In genomic region chr14:60251877-60252276, GRCh38 we compare ENCODE assay signal across 11 cellular contexts. TPM values are rescaled to one million over a fixed set of nuclear protein-coding genes. Genes with fewer than 3 reads are reported as not detected.
DNase-seq lines count a peak whose midpoint lies in the region; ATAC-seq and TF ChIP-seq lines count a peak whose summit lies in the region.
"Had no signal": no experiment of that assay in that cellular context is flagged by ENCODE, and none has a peak within 500 bp of the region (broad histone marks: within the 10 kb centered on the region; RNA-seq: fewer than 3 reads in every experiment).

No MANE protein-coding gene starts in this region.

- peaks cover 23 to 49% (median 31%) of the 10 kb centered on the region in 3 donors for H3K4me1 ChIP-seq in skeletal muscle tissue (ENCODE audit: control insufficient read depth in 3 of 3, insufficient read depth in 3 of 3, low read length in 3 of 3)

- H3K27ac Mint-ChIP-seq in T-helper 1 cell treated with Interleukin-12 subunit alpha and Interleukin-12 subunit beta and Interleukin-4 antibody, amounts not matched to agents 30 μg/mL and 1 μg/mL, for 36 hours, result no peak overlapping the region
- no peak overlapping the region for H3K27ac Mint-ChIP-seq in T-helper 17 cell

- H3K9me3 Mint-ChIP-seq in T-helper 1 cell treated with Interleukin-12 subunit alpha and Interleukin-12 subunit beta and Interleukin-4 antibody, amounts not matched to agents 30 μg/mL and 1 μg/mL, for 36 hours, result no peaks in the 10 kb centered on the region

- DNase-seq in T-helper 1 cell, result no peak
- DNase-seq in T-helper 17 cell, result no peak
- no peak for DNase-seq in fibroblast of the aortic adventitia (ENCODE audit: low read depth)
- no peak for DNase-seq in stimulated activated CD4-positive, alpha-beta T cell treated with anti-CD3 and anti-CD28 coated beads, Interleukin-12 subunit alpha, Interleukin-12 subunit beta, amount 100 ng/mL, for 4 hours
- DNase-seq in amniotic stem cell (lab: John Stamatoyannopoulos, UW), result no peak
- DNase-seq: caudate nucleus; NCI-H524 treated with DMSO at 0.1 percent for 48 hours; stimulated activated CD4-positive, alpha-beta T cell treated with anti-CD3 and anti-CD28 coated beads, Interleukin-1b, Interleukin-23, amount 100 ng/mL, for 48 hours had no signal

- peak overlapping the region; percentile 76 for H3K4me3 ChIP-seq in fibroblast of the aortic adventitia (ENCODE audit: low read depth, low read length)
- peak overlapping the region; percentile 70 to 94 (median 75) for H3K4me3 ChIP-seq in skeletal muscle tissue (ENCODE audit: low read length in 3 of 3)

- H3K27me3 ChIP-seq in skeletal muscle tissue (ENCODE audit: control insufficient read depth in 3 of 3, insufficient read depth in 3 of 3, low read length in 3 of 3), result no peaks in the 10 kb centered on the region

- peak overlapping the region; percentile 14 to 92 (median 87) for H3K9ac ChIP-seq in skeletal muscle tissue (ENCODE audit: low read depth in 1 of 3, low read length in 3 of 3)

- no peak for TF ChIP-seq CTCF in fibroblast of the aortic adventitia (IDR thresholded peaks at IDR 0.05; ENCODE audit: insufficient read depth, low read length)

- H3K4me1 Mint-ChIP-seq in T-helper 1 cell treated with Interleukin-12 subunit alpha and Interleukin-12 subunit beta and Interleukin-4 antibody, amounts not matched to agents 30 μg/mL and 1 μg/mL, for 36 hours (ENCODE audit: low read depth), result peaks cover 41% of the 10 kb centered on the region
- peaks cover 60% of the 10 kb centered on the region for H3K4me1 Mint-ChIP-seq in T-helper 17 cell

- H3K36me3 Mint-ChIP-seq in T-helper 1 cell treated with Interleukin-12 subunit alpha and Interleukin-12 subunit beta and Interleukin-4 antibody, amounts not matched to agents 30 μg/mL and 1 μg/mL, for 36 hours (ENCODE audit: low read depth), result peaks cover 5% of the 10 kb centered on the region
- H3K36me3 Mint-ChIP-seq in T-helper 17 cell (ENCODE audit: low read depth), result no peaks in the 10 kb centered on the region

- ATAC-seq in T-helper 17 cell (no peak), HG02884 (IDR thresholded peaks at IDR 0.05; ENCODE audit: unreplicated experiment) (no peak)

- peak overlapping the region; percentile 100 for H3K27ac ChIP-seq in skeletal muscle tissue (ENCODE audit: low read depth, low read length)

- H3K36me3 ChIP-seq in skeletal muscle tissue (ENCODE audit: control insufficient read depth in 3 of 3, insufficient read depth in 3 of 3, low read length in 3 of 3), result no peaks in the 10 kb centered on the region

- H3K4me3 Mint-ChIP-seq in T-helper 1 cell treated with Interleukin-12 subunit alpha and Interleukin-12 subunit beta and Interleukin-4 antibody, amounts not matched to agents 30 μg/mL and 1 μg/mL, for 36 hours, result peak overlapping the region; percentile 6
- peak overlapping the region; percentile 50 for H3K4me3 Mint-ChIP-seq in T-helper 17 cell

- H3K27me3 Mint-ChIP-seq in T-helper 1 cell treated with Interleukin-12 subunit alpha and Interleukin-12 subunit beta and Interleukin-4 antibody, amounts not matched to agents 30 μg/mL and 1 μg/mL, for 36 hours (ENCODE audit: low read depth), result no peaks in the 10 kb centered on the region
- H3K27me3 Mint-ChIP-seq in T-helper 17 cell, result no peaks in the 10 kb centered on the region

- H3K9me3 ChIP-seq in T-helper 17 cell (ENCODE audit: control insufficient read depth, low read length, poor library complexity, severe bottlenecking) (no peaks in the 10 kb centered on the region), skeletal muscle tissue (ENCODE audit: control insufficient read depth in 3 of 3, low read length in 3 of 3) (no peaks in the 10 kb centered on the region)

RNA-seq across cellular contexts. Expression of gene PPM1A, which starts 2.9 kb away (rescaled TPM):
- total RNA-seq in T-helper 17 cell (100 to 1,000 TPM in 1 of 2 donors, 10 to 100 TPM in 1; 67.2 to 111 TPM), fibroblast of the aortic adventitia (ENCODE audit: low replicate concordance) (30.9 and 31.0 TPM in 2 replicates), skeletal muscle tissue (36.0 TPM)
